29 cellular contexts compared by ENCODE assay signal in genomic region chr3:157540656-157541055, GRCh38. TPM values are rescaled to one million over a fixed set of nuclear protein-coding genes. Genes with fewer than 3 reads are reported as not detected.
"Had no signal": no experiment of that assay in that cellular context is flagged by ENCODE, and none has a peak within 500 bp of the region (broad histone marks: within the 10 kb centered on the region; RNA-seq: fewer than 3 reads in every experiment).

No MANE protein-coding gene starts in this region.

- H3K27ac Mint-ChIP-seq: naive thymus-derived CD4-positive, alpha-beta T cell; natural killer cell treated with Interleukin-12 subunit alpha and Interleukin-12 subunit beta and Interleukin-15 and Interleukin-18, amount 100 ng/mL, for 72 hours; nephron progenitor cell; progenitor cell of endocrine pancreas; stimulated activated effector memory CD8-positive, alpha-beta T cell treated with anti-CD3 and anti-CD28 coated beads, Interleukin-12 subunit alpha, Interleukin-12 subunit beta, amount 100 ng/mL, for 72 hours; stimulated activated naive B cell treated with anti-CD40 and anti-IgM and Interleukin-4, amounts not matched to agents 10 μg/mL and 1 μg/mL and 100 μg/mL, for 72 hours; stimulated activated naive CD8-positive, alpha-beta T cell treated with anti-CD3 and anti-CD28 coated beads, Interleukin-15, Interleukin-2, amounts not matched to agents 100 ng/mL and 50 ng/mL, for 24 hours had no signal

- H3K9ac ChIP-seq: parathyroid adenoma had no signal

- H3K27ac ChIP-seq: neutrophil, ovary, parathyroid adenoma, psoas muscle, right lobe of liver, sigmoid colon, stomach, thoracic aorta, thyroid gland, upper lobe of left lung, uterus had no signal

- H2AFZ ChIP-seq: parathyroid adenoma had no signal

- H3K9me3 ChIP-seq: neutrophil, psoas muscle, right lobe of liver, sigmoid colon, thyroid gland, uterus had no signal

- H3K27me3 ChIP-seq: ovary, right lobe of liver, sigmoid colon, thyroid gland, upper lobe of left lung, uterus had no signal

- H3K4me3 ChIP-seq: ovary, psoas muscle, right lobe of liver, sigmoid colon, stomach, thoracic aorta, thyroid gland, tibial nerve, upper lobe of left lung, uterus had no signal

- H3K36me3 ChIP-seq: neutrophil, ovary, right lobe of liver, sigmoid colon, stomach, thoracic aorta, thyroid gland, tibial nerve, upper lobe of left lung, uterus had no signal

- H3K4me1 ChIP-seq: parathyroid adenoma, psoas muscle, right lobe of liver had no signal

- H3K4me1 Mint-ChIP-seq: naive thymus-derived CD4-positive, alpha-beta T cell; nephron progenitor cell; stimulated activated effector memory CD8-positive, alpha-beta T cell treated with anti-CD3 and anti-CD28 coated beads, Interleukin-12 subunit alpha, Interleukin-12 subunit beta, amount 100 ng/mL, for 72 hours; stimulated activated naive B cell treated with anti-CD40 and anti-IgM and Interleukin-4, amounts not matched to agents 10 μg/mL and 1 μg/mL and 100 μg/mL, for 72 hours had no signal

- H3K79me2 ChIP-seq: parathyroid adenoma had no signal

- DNase-seq: naive thymus-derived CD4-positive, alpha-beta T cell; nephron progenitor cell; nucleus accumbens; ovary; posterior cingulate gyrus; psoas muscle; right cardiac atrium; right lobe of liver; sigmoid colon; small intestine; stimulated activated CD4-positive, alpha-beta T cell treated with anti-CD3 and anti-CD28 coated beads, Interleukin-15, amount 100 ng/mL, for 24 hours; stimulated activated CD4-positive, alpha-beta T cell treated with anti-CD3 and anti-CD28 coated beads, Interleukin-2, amount 100 ng/mL, for 24 hours; stimulated activated CD4-positive, alpha-beta T cell treated with anti-CD3 and anti-CD28 coated beads, Interleukin-2, amount 100 ng/mL, for 48 hours; stimulated activated CD4-positive, alpha-beta T cell treated with anti-CD3 and anti-CD28 coated beads, Interleukin-4, amount 100 ng/mL, for 24 hours; stimulated activated naive B cell treated with anti-CD40 and anti-IgM and Interleukin-4, amounts not matched to agents 10 μg/mL and 1 μg/mL and 100 μg/mL, for 72 hours; stimulated activated naive CD4-positive, alpha-beta T cell treated with Interleukin-2 at 50 U/mL for 16 hours; stomach; thyroid gland; trophoblast cell; upper lobe of left lung; uterus had no signal

- H3K4me3 Mint-ChIP-seq: naive thymus-derived CD4-positive, alpha-beta T cell; natural killer cell treated with Interleukin-12 subunit alpha and Interleukin-12 subunit beta and Interleukin-15 and Interleukin-18, amount 100 ng/mL, for 72 hours; nephron progenitor cell; stimulated activated effector memory CD8-positive, alpha-beta T cell treated with anti-CD3 and anti-CD28 coated beads, Interleukin-12 subunit alpha, Interleukin-12 subunit beta, amount 100 ng/mL, for 72 hours; stimulated activated naive B cell treated with anti-CD40 and anti-IgM and Interleukin-4, amounts not matched to agents 10 μg/mL and 1 μg/mL and 100 μg/mL, for 72 hours; stimulated activated naive CD8-positive, alpha-beta T cell treated with anti-CD3 and anti-CD28 coated beads, Interleukin-15, Interleukin-2, amounts not matched to agents 100 ng/mL and 50 ng/mL, for 24 hours had no signal

- H3K36me3 Mint-ChIP-seq: natural killer cell treated with Interleukin-12 subunit alpha and Interleukin-12 subunit beta and Interleukin-15 and Interleukin-18, amount 100 ng/mL, for 72 hours; stimulated activated effector memory CD8-positive, alpha-beta T cell treated with anti-CD3 and anti-CD28 coated beads, Interleukin-12 subunit alpha, Interleukin-12 subunit beta, amount 100 ng/mL, for 72 hours had no signal

- ATAC-seq: naive thymus-derived CD4-positive, alpha-beta T cell; natural killer cell treated with Interleukin-12 subunit alpha and Interleukin-12 subunit beta and Interleukin-15 and Interleukin-18, amount 100 ng/mL, for 72 hours; psoas muscle; right cardiac atrium; right lobe of liver; stimulated activated effector memory CD8-positive, alpha-beta T cell treated with anti-CD3 and anti-CD28 coated beads, Interleukin-12 subunit alpha, Interleukin-12 subunit beta, amount 100 ng/mL, for 72 hours; stimulated activated naive B cell treated with anti-CD40 and anti-IgM and Interleukin-4, amounts not matched to agents 10 μg/mL and 1 μg/mL and 100 μg/mL, for 72 hours had no signal

RNA-seq across cellular contexts. Expression of gene VEPH1, which starts 37.4 kb away (rescaled TPM):
- total RNA-seq: natural killer cell treated with Interleukin-12 subunit alpha and Interleukin-12 subunit beta and Interleukin-15 and Interleukin-18, amount 100 ng/mL, for 72 hours had no signal
- polyA plus RNA-seq: naive thymus-derived CD4-positive, alpha-beta T cell had no signal
